ENCODE assay signal across 1 cellular context in the genomic region with DNA sequence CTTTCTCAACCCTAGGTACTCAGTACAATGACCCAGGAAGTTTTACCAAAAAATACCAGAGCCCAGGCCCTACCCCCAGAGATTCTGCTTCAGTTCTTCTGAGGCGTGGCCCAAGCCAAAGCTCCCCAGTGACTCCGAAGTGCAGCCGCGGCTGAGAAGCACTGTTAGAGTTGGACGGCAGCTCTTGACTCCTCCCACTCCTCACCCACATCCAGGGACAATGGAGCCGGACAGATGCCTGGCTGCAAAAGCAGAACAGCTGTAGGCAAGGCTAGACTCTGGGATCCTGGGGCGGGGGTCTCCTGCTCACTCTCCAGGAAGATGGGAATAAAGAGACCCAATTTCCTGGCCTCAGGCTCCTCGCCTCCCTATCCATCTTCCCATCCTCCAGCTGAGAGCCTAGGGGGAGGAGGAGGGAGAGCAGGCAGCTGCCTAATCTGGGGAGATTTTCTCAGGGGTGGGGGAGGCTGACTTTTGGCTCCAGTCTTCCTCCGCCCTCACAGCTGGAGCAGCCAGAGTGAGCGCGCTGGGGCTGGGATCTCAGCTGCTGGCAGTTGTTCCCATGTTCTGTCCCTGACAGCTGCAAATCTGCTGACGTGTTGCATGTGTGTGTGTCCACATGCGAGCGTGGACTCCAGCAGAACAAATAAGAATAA.
TF ChIP-seq lines count a peak whose summit lies in the region.

No MANE protein-coding gene starts in this region.

TF ChIP-seq in WTC11, 78 proteins besides CTCF, POLR2A, EP300 and RAD21 (continued from another document and continues in another):
- TF ChIP-seq, protein P1, sequence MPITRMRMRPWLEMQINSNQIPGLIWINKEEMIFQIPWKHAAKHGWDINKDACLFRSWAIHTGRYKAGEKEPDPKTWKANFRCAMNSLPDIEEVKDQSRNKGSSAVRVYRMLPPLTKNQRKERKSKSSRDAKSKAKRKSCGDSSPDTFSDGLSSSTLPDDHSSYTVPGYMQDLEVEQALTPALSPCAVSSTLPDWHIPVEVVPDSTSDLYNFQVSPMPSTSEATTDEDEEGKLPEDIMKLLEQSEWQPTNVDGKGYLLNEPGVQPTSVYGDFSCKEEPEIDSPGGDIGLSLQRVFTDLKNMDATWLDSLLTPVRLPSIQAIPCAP (CRISPR knock-in tag; IDR thresholded peaks at IDR 0.05) = no peak
- TF ChIP-seq, protein P2, sequence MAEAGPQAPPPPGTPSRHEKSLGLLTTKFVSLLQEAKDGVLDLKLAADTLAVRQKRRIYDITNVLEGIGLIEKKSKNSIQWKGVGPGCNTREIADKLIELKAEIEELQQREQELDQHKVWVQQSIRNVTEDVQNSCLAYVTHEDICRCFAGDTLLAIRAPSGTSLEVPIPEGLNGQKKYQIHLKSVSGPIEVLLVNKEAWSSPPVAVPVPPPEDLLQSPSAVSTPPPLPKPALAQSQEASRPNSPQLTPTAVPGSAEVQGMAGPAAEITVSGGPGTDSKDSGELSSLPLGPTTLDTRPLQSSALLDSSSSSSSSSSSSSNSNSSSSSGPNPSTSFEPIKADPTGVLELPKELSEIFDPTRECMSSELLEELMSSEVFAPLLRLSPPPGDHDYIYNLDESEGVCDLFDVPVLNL (CRISPR knock-in tag; IDR thresholded peaks at IDR 0.05; ENCODE audit: borderline replicate concordance, low read depth) = no peak
- no peak for TF ChIP-seq PRRX2 (CRISPR knock-in tag; IDR thresholded peaks at IDR 0.05)
- TF ChIP-seq IRF2 (CRISPR knock-in tag; IDR thresholded peaks at IDR 0.05; ENCODE audit: borderline replicate concordance, low read depth) = no peak
- TF ChIP-seq, protein P3, sequence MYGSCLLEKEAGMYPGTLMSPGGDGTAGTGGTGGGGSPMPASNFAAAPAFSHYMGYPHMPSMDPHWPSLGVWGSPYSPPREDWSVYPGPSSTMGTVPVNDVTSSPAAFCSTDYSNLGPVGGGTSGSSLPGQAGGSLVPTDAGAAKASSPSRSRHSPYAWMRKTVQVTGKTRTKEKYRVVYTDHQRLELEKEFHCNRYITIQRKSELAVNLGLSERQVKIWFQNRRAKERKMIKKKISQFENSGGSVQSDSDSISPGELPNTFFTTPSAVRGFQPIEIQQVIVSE (CRISPR knock-in tag; IDR thresholded peaks at IDR 0.05; ENCODE audit: borderline replicate concordance) = no peak
- no peak for TF ChIP-seq FOXK1 (CRISPR knock-in tag; IDR thresholded peaks at IDR 0.05)
- TF ChIP-seq ELF4 (CRISPR knock-in tag; IDR thresholded peaks at IDR 0.05; ENCODE audit: low read depth) = no peak
- TF ChIP-seq RORB (CRISPR knock-in tag; IDR thresholded peaks at IDR 0.05) = no peak
- no peak for TF ChIP-seq NR2C2 (CRISPR knock-in tag; IDR thresholded peaks at IDR 0.05)
- TF ChIP-seq NR3C1 (CRISPR knock-in tag; conservative IDR thresholded peaks at IDR 0.05; ENCODE audit: low read depth) = no peak
- TF ChIP-seq CREM (CRISPR knock-in tag; IDR thresholded peaks at IDR 0.05) = no peak
- no peak for TF ChIP-seq ZNF138 (CRISPR knock-in tag; conservative IDR thresholded peaks at IDR 0.05)
- TF ChIP-seq SOX15 (CRISPR knock-in tag; IDR thresholded peaks at IDR 0.05) = no peak
- TF ChIP-seq, protein P4, sequence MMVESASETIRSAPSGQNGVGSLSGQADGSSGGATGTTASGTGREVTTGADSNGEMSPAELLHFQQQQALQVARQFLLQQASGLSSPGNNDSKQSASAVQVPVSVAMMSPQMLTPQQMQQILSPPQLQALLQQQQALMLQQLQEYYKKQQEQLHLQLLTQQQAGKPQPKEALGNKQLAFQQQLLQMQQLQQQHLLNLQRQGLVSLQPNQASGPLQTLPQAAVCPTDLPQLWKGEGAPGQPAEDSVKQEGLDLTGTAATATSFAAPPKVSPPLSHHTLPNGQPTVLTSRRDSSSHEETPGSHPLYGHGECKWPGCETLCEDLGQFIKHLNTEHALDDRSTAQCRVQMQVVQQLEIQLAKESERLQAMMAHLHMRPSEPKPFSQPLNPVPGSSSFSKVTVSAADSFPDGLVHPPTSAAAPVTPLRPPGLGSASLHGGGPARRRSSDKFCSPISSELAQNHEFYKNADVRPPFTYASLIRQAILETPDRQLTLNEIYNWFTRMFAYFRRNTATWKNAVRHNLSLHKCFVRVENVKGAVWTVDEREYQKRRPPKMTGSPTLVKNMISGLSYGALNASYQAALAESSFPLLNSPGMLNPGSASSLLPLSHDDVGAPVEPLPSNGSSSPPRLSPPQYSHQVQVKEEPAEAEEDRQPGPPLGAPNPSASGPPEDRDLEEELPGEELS (CRISPR knock-in tag; IDR thresholded peaks at IDR 0.05) = no peak
- TF ChIP-seq ZNF317 (CRISPR knock-in tag; IDR thresholded peaks at IDR 0.05; ENCODE audit: borderline replicate concordance, low read depth) = no peak
- TF ChIP-seq TP53 (CRISPR knock-in tag; IDR thresholded peaks at IDR 0.05) = no peak
- peak; percentile 64; the same call in 1 of the 2 replicates for TF ChIP-seq ETV6 (CRISPR knock-in tag; IDR thresholded peaks at IDR 0.05)
- TF ChIP-seq SP1 (CRISPR knock-in tag; conservative IDR thresholded peaks at IDR 0.05) = peak; percentile 59; the same call in 1 of the 2 replicates
- TF ChIP-seq EMX1 (CRISPR knock-in tag; IDR thresholded peaks at IDR 0.05) = no peak
- TF ChIP-seq, protein P5, sequence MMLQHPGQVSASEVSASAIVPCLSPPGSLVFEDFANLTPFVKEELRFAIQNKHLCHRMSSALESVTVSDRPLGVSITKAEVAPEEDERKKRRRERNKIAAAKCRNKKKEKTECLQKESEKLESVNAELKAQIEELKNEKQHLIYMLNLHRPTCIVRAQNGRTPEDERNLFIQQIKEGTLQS (CRISPR knock-in tag; conservative IDR thresholded peaks at IDR 0.05) = no peak
- TF ChIP-seq, protein P6, sequence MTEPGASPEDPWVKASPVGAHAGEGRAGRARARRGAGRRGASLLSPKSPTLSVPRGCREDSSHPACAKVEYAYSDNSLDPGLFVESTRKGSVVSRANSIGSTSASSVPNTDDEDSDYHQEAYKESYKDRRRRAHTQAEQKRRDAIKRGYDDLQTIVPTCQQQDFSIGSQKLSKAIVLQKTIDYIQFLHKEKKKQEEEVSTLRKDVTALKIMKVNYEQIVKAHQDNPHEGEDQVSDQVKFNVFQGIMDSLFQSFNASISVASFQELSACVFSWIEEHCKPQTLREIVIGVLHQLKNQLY (CRISPR knock-in tag; IDR thresholded peaks at IDR 0.05) = no peak
- TF ChIP-seq GTF2I (CRISPR knock-in tag; conservative IDR thresholded peaks at IDR 0.05) = no peak
- peak; percentile 93 for TF ChIP-seq TEAD1 (CRISPR knock-in tag; IDR thresholded peaks at IDR 0.05)
- no peak for TF ChIP-seq ZNF396 (CRISPR knock-in tag; IDR thresholded peaks at IDR 0.05; ENCODE audit: borderline replicate concordance)
- TF ChIP-seq, protein P7, sequence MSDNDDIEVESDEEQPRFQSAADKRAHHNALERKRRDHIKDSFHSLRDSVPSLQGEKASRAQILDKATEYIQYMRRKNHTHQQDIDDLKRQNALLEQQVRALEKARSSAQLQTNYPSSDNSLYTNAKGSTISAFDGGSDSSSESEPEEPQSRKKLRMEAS (CRISPR knock-in tag; IDR thresholded peaks at IDR 0.05) = peak; percentile 66
- no peak for TF ChIP-seq ZNF232 (CRISPR knock-in tag; IDR thresholded peaks at IDR 0.05)
- TF ChIP-seq MYBL2 (CRISPR knock-in tag; IDR thresholded peaks at IDR 0.05) = no peak
- TF ChIP-seq ZNF423 (CRISPR knock-in tag; IDR thresholded peaks at IDR 0.05) = peak; percentile 71
- no peak for TF ChIP-seq ZBTB21 (CRISPR knock-in tag; IDR thresholded peaks at IDR 0.05; ENCODE audit: borderline replicate concordance)
- TF ChIP-seq, protein P8, sequence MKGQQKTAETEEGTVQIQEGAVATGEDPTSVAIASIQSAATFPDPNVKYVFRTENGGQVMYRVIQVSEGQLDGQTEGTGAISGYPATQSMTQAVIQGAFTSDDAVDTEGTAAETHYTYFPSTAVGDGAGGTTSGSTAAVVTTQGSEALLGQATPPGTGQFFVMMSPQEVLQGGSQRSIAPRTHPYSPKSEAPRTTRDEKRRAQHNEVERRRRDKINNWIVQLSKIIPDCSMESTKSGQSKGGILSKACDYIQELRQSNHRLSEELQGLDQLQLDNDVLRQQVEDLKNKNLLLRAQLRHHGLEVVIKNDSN (CRISPR knock-in tag; IDR thresholded peaks at IDR 0.05) = no peak
- no peak for TF ChIP-seq NFE2L1 (CRISPR knock-in tag; IDR thresholded peaks at IDR 0.05)
- TF ChIP-seq NR1H2 (CRISPR knock-in tag; IDR thresholded peaks at IDR 0.05) = no peak
- no peak for TF ChIP-seq HMGA2 (CRISPR knock-in tag; IDR thresholded peaks at IDR 0.05)
- TF ChIP-seq, protein P9, sequence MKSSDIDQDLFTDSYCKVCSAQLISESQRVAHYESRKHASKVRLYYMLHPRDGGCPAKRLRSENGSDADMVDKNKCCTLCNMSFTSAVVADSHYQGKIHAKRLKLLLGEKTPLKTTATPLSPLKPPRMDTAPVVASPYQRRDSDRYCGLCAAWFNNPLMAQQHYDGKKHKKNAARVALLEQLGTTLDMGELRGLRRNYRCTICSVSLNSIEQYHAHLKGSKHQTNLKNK (CRISPR knock-in tag; IDR thresholded peaks at IDR 0.05) = no peak
- no peak for TF ChIP-seq TCF7 (CRISPR knock-in tag; IDR thresholded peaks at IDR 0.05; ENCODE audit: low read depth)
- TF ChIP-seq TEAD4 (CRISPR knock-in tag; IDR thresholded peaks at IDR 0.05) = no peak
- TF ChIP-seq, protein P10, sequence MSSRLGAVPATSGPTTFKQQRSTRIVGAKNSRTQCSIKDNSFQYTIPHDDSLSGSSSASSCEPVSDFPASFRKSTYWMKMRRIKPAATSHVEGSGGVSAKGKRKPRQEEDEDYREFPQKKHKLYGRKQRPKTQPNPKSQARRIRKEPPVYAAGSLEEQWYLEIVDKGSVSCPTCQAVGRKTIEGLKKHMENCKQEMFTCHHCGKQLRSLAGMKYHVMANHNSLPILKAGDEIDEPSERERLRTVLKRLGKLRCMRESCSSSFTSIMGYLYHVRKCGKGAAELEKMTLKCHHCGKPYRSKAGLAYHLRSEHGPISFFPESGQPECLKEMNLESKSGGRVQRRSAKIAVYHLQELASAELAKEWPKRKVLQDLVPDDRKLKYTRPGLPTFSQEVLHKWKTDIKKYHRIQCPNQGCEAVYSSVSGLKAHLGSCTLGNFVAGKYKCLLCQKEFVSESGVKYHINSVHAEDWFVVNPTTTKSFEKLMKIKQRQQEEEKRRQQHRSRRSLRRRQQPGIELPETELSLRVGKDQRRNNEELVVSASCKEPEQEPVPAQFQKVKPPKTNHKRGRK (CRISPR knock-in tag; IDR thresholded peaks at IDR 0.05; ENCODE audit: borderline replicate concordance) = no peak
- TF ChIP-seq NFATC4 (CRISPR knock-in tag; IDR thresholded peaks at IDR 0.05) = no peak
- TF ChIP-seq E2F1 (CRISPR knock-in tag; IDR thresholded peaks at IDR 0.05) = no peak
- no peak for TF ChIP-seq RELA (CRISPR knock-in tag; IDR thresholded peaks at IDR 0.05; ENCODE audit: borderline replicate concordance)
- no peak for TF ChIP-seq PRDM15 (CRISPR knock-in tag; IDR thresholded peaks at IDR 0.05)
- TF ChIP-seq ESRRA (CRISPR knock-in tag; IDR thresholded peaks at IDR 0.05; ENCODE audit: borderline replicate concordance) = no peak
- TF ChIP-seq, protein P11, sequence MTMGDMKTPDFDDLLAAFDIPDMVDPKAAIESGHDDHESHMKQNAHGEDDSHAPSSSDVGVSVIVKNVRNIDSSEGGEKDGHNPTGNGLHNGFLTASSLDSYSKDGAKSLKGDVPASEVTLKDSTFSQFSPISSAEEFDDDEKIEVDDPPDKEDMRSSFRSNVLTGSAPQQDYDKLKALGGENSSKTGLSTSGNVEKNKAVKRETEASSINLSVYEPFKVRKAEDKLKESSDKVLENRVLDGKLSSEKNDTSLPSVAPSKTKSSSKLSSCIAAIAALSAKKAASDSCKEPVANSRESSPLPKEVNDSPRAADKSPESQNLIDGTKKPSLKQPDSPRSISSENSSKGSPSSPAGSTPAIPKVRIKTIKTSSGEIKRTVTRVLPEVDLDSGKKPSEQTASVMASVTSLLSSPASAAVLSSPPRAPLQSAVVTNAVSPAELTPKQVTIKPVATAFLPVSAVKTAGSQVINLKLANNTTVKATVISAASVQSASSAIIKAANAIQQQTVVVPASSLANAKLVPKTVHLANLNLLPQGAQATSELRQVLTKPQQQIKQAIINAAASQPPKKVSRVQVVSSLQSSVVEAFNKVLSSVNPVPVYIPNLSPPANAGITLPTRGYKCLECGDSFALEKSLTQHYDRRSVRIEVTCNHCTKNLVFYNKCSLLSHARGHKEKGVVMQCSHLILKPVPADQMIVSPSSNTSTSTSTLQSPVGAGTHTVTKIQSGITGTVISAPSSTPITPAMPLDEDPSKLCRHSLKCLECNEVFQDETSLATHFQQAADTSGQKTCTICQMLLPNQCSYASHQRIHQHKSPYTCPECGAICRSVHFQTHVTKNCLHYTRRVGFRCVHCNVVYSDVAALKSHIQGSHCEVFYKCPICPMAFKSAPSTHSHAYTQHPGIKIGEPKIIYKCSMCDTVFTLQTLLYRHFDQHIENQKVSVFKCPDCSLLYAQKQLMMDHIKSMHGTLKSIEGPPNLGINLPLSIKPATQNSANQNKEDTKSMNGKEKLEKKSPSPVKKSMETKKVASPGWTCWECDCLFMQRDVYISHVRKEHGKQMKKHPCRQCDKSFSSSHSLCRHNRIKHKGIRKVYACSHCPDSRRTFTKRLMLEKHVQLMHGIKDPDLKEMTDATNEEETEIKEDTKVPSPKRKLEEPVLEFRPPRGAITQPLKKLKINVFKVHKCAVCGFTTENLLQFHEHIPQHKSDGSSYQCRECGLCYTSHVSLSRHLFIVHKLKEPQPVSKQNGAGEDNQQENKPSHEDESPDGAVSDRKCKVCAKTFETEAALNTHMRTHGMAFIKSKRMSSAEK (CRISPR knock-in tag; IDR thresholded peaks at IDR 0.05; ENCODE audit: borderline replicate concordance) = no peak
